In the genomic region with DNA sequence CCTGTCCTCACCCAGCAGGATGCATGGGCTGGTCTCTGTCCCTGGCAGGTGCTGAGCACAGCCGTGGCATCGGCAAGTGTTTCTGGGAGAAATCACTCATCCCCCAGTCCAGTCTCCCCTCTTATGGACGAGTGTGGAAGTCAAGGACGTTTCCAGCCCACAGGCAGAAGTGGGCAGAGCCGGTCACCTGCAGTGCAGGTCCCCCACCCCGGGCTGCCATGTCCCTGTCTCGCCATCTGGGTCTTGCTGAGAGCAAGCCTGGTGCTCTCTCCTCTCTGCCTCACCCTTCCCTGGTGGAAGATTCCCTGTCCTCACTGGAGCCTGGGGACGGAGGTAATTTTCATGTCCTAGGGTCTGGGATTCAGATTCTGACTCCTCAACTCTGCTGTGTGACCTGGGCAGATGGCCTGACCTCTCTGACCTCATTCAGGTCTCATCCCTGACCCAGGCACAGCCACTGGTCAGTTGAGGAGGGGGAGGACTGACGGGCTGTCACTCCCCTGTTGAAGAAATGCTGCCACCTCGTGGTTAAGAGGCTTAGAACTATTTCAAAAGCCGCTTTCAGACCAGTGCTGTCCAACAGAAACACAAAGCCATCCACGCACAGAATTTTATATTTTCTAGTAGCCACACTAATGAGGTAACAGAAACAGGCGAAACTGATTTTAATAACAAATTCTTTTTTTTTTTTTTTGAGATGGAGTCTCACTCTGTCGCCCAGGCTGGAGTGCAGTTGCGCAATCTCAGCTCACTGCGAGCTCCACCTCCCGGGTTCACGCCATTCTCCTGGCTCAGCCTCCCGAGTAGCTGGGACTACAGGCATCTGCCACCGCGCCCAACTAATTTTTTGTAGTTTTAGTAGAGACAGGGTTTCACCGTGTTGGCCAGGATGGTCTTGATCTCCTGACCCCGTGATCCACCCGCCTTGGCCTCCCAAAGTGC, we compare ENCODE assay signal across 8 cellular contexts. TPM values are rescaled to one million over a fixed set of nuclear protein-coding genes. Genes with fewer than 3 reads are reported as not detected.
DNase-seq lines count a peak whose midpoint lies in the region; TF ChIP-seq lines count a peak whose summit lies in the region.

No MANE protein-coding gene starts in this region.

- H3K9me3 Mint-ChIP-seq in activated naive CD4-positive, alpha-beta T cell treated with anti-CD3 and anti-CD28 coated beads for 36 hours = no peaks in the 10 kb centered on the region

- CTCF ChIA-PET in activated naive CD4-positive, alpha-beta T cell treated with anti-CD3 and anti-CD28 coated beads for 36 hours (lab: Charles Lee) = interaction anchor here (1.3 kb wide), 1 partner anchor 126 kb away, joined by 4 read pairs; no protein-coding TSS in a partner anchor

- H3K27ac Mint-ChIP-seq in activated naive CD4-positive, alpha-beta T cell treated with anti-CD3 and anti-CD28 coated beads for 36 hours = no peak overlapping the region

- peak; percentile 59 for TF ChIP-seq RAD21 in neural cell (conservative IDR thresholded peaks at IDR 0.05)

- intact Hi-C loops in activated naive CD4-positive, alpha-beta T cell treated with anti-CD3 and anti-CD28 coated beads for 36 hours (cut with micrococcal nuclease) = loop anchor here (1.0 kb wide), 2 partner anchors 126 to 352 kb away; no protein-coding TSS in a partner anchor

- no peaks in the 10 kb centered on the region for H3K79me2 ChIP-seq in neural cell (replicated peaks; ENCODE audit: insufficient read depth, low read length)

- peak; percentile 67 for TF ChIP-seq CTCF in neural cell (IDR thresholded peaks at IDR 0.05; ENCODE audit: poor library complexity, severe bottlenecking)

- H3K4me3 Mint-ChIP-seq in activated naive CD4-positive, alpha-beta T cell treated with anti-CD3 and anti-CD28 coated beads for 36 hours = no peak overlapping the region

- H3K36me3 Mint-ChIP-seq in activated naive CD4-positive, alpha-beta T cell treated with anti-CD3 and anti-CD28 coated beads for 36 hours (ENCODE audit: low read depth) = no peaks in the 10 kb centered on the region

- no peak overlapping the region for H3K9ac ChIP-seq in neural cell (ENCODE audit: low read length)

- no peak overlapping the region for H3K4me3 ChIP-seq in neural cell (ENCODE audit: low read length)

- no peak overlapping the region for H3K27ac ChIP-seq in neural cell (ENCODE audit: low read length)

- H2AFZ ChIP-seq in neural cell (ENCODE audit: low read depth, low read length) = no peak overlapping the region

- no peak for TF ChIP-seq EP300 in neural cell (conservative IDR thresholded peaks at IDR 0.05; ENCODE audit: poor library complexity, severe bottlenecking)

- H3K4me1 Mint-ChIP-seq in activated naive CD4-positive, alpha-beta T cell treated with anti-CD3 and anti-CD28 coated beads for 36 hours (ENCODE audit: low read depth) = no peaks in the 10 kb centered on the region

- H3K36me3 ChIP-seq in neural cell (ENCODE audit: insufficient read depth, low read length) = no peaks in the 10 kb centered on the region

- H3K9me3 ChIP-seq in neural cell (ENCODE audit: low read length) = no peaks in the 10 kb centered on the region

- H3K4me2 ChIP-seq in neural cell (ENCODE audit: low read length) = no peak overlapping the region

- no peaks in the 10 kb centered on the region for H3F3A ChIP-seq in neural cell (ENCODE audit: insufficient read depth, low read length, poor library complexity, severe bottlenecking)

- H4K20me1 ChIP-seq in neural cell (ENCODE audit: insufficient read depth) = no peaks in the 10 kb centered on the region

- peak; percentile 45 for DNase-seq in activated naive CD4-positive, alpha-beta T cell treated with anti-CD3 and anti-CD28 coated beads for 36 hours
- DNase-seq in activated naive CD4-positive, alpha-beta T cell treated with anti-CD3 and anti-CD28 coated beads, Interleukin-2, amount 50 U/mL, for 16 hours = no peak
- peak; percentile 98 for DNase-seq in HuH-7.5 (ENCODE audit: low spot score)
- DNase-seq in SKM-1 (lab: John Stamatoyannopoulos, UW; ENCODE audit: unreplicated experiment) = peak; percentile 63
- DNase-seq in fibroblast of peridontal ligament (ENCODE audit: extremely low read depth) = peak; percentile 87
- no peak for DNase-seq in NCI-H1048 (lab: John Stamatoyannopoulos, UW)
- no peak for DNase-seq in stimulated activated naive CD4-positive, alpha-beta T cell (lab: John Stamatoyannopoulos, UW)

- no peaks in the 10 kb centered on the region for H3K9me2 ChIP-seq in neural cell (ENCODE audit: insufficient read depth, low read length)

- peaks cover 12% of the 10 kb centered on the region for H3K27me3 Mint-ChIP-seq in activated naive CD4-positive, alpha-beta T cell treated with anti-CD3 and anti-CD28 coated beads for 36 hours (ENCODE audit: low read depth)

- H3K27me3 ChIP-seq in neural cell (ENCODE audit: insufficient read depth, low read depth, low read length) = peaks cover 33% of the 10 kb centered on the region

TF ChIP-seq in neural cell, 6 proteins besides CTCF, POLR2A, EP300 and RAD21:
- peak; percentile 61 for TF ChIP-seq SMC3 (conservative IDR thresholded peaks at IDR 0.05; ENCODE audit: poor library complexity)
- no peak for TF ChIP-seq EZH2 (IDR thresholded peaks at IDR 0.05; ENCODE audit: borderline replicate concordance, insufficient read depth, low read length, poor library complexity, severe bottlenecking)

RNA-seq across cellular contexts. Expression of a gene that starts 1.8 kb away (rescaled TPM):
- not detected for total RNA-seq in activated naive CD4-positive, alpha-beta T cell treated with anti-CD3 and anti-CD28 coated beads for 36 hours
- not detected in 2 replicates for polyA plus RNA-seq in neural cell
- not detected in 2 replicates for polyA minus RNA-seq in neural cell

RNA-seq across cellular contexts. Expression of a gene that starts 14.2 kb away (rescaled TPM):
- total RNA-seq in activated naive CD4-positive, alpha-beta T cell treated with anti-CD3 and anti-CD28 coated beads for 36 hours = not detected
- polyA plus RNA-seq in neural cell = not detected in 2 replicates
- polyA minus RNA-seq in neural cell = 0.35 TPM in 1 of 2 replicates, not detected in the other

Comparison
In these comparisons a context has a peak if more than half of its experiments do, and no peak if none do; other contexts are left out.
1. DNase-seq: peak in activated naive CD4-positive, alpha-beta T cell treated with anti-CD3 and anti-CD28 coated beads for 36 hours (single experiment), HuH-7.5 (single experiment), SKM-1 (single experiment) and fibroblast of peridontal ligament (single experiment); none in activated naive CD4-positive, alpha-beta T cell treated with anti-CD3 and anti-CD28 coated beads, Interleukin-2, amount 50 U/mL, for 16 hours (single experiment), NCI-H1048 (single experiment) and stimulated activated naive CD4-positive, alpha-beta T cell (0 of 6).